In the genomic region with DNA sequence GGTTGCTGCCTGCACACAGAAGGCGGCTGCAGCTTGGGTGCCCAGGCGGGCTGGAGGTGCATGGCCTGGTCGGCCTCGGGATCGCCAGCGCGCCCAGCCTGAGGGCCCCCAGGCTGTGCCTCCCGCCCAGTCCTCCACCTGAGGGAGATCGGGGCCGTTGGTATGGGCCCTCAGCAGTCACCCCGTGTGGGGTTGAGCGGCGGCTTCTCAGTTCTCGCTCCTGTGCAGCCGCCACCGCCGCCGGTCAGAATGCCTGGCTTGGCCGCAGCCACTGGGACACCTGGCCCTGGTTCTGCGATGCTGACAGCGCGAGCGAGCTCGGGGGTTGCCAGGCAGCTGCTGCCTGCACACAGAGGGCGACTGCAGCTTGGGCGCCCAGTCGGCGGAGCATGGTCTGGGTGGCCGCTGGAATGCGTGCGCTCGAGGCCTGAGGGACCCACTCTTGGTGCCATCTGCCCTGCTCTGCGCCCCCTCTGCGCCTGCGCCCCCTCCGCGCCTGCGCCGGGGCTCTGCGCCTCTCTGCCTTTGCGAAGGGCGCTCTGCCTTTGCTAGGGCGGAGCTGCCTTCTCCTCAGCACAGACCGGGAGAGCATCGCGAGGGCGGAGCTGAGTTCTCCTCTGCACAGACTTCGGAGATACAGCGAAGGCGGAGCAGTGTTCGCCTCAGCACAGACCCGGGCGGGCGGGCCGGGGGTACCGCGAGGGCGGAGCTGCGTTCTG, we compare ENCODE assay signal across 8 cellular contexts.
DNase-seq lines count a peak whose midpoint lies in the region; ATAC-seq and TF ChIP-seq lines count a peak whose summit lies in the region.
"Not testable (repeated sequence)": the region's sequence is repeated elsewhere in the genome, so short reads cannot be mapped to it uniquely, and the experiment has no call there.

No MANE protein-coding gene starts in this region.

- peak overlapping the region; percentile 42 to 47 (median 44) for H3K4me3 ChIP-seq in gastrocnemius medialis

- ATAC-seq in GM18499 (IDR thresholded peaks at IDR 0.05; ENCODE audit: insufficient read depth, unreplicated experiment) = peak; percentile 99
- ATAC-seq in activated CD8-positive, alpha-beta T cell treated with anti-CD3 and anti-CD28 coated beads for 36 hours = peak; percentile 100
- ATAC-seq in gastrocnemius medialis = peak; percentile 64 to 74

- intact Hi-C loops in activated CD8-positive, alpha-beta T cell treated with anti-CD3 and anti-CD28 coated beads for 36 hours (cut with micrococcal nuclease); gastrocnemius medialis (cut with DNase I; ENCODE audit: low total_unique reads): not testable (repeated sequence)

- peaks cover 12 to 19% (median 15%) of the 10 kb centered on the region in 3 donors for H3K27me3 ChIP-seq in gastrocnemius medialis

- H3K9me3 ChIP-seq in gastrocnemius medialis = not testable (repeated sequence)

- not testable (repeated sequence) for H3K36me3 ChIP-seq in gastrocnemius medialis

- not testable (repeated sequence) for H3K4me1 ChIP-seq in gastrocnemius medialis

- in situ Hi-C loops in KBM-7 (cut with MboI; ENCODE audit: low pct_unique_long_range_greater_than_20kb, low sequenced_read_pairs); gastrocnemius medialis (cut with MboI; ENCODE audit: low sequenced_read_pairs in 4 of 4): not testable (repeated sequence)

- not testable (repeated sequence) for TF ChIP-seq CTCF in activated CD8-positive, alpha-beta T cell treated with anti-CD3 and anti-CD28 coated beads for 36 hours (IDR thresholded peaks at IDR 0.05); chondrocyte (IDR thresholded peaks at IDR 0.05); gastrocnemius medialis (IDR thresholded peaks at IDR 0.05 in 4 of 5, conservative IDR thresholded peaks at IDR 0.05 in 1 of 5); type B pancreatic cell (conservative IDR thresholded peaks at IDR 0.05)

- H3K9me3 Mint-ChIP-seq in activated CD8-positive, alpha-beta T cell treated with anti-CD3 and anti-CD28 coated beads for 36 hours; chondrocyte (ENCODE audit: low read depth); type B pancreatic cell: not testable (repeated sequence)

- not testable (repeated sequence) for H3K27ac Mint-ChIP-seq in activated CD8-positive, alpha-beta T cell treated with anti-CD3 and anti-CD28 coated beads for 36 hours; chondrocyte (ENCODE audit: unreplicated experiment); type B pancreatic cell

- peak overlapping the region; percentile 71 for H3K4me3 Mint-ChIP-seq in activated CD8-positive, alpha-beta T cell treated with anti-CD3 and anti-CD28 coated beads for 36 hours
- H3K4me3 Mint-ChIP-seq in chondrocyte (ENCODE audit: unreplicated experiment) (peak overlapping the region; percentile 65), type B pancreatic cell (peak overlapping the region; percentile 75)

- H3K36me3 Mint-ChIP-seq in activated CD8-positive, alpha-beta T cell treated with anti-CD3 and anti-CD28 coated beads for 36 hours (ENCODE audit: low read depth); chondrocyte (ENCODE audit: low read depth); type B pancreatic cell: not testable (repeated sequence)

- DNase-seq in HEK293T (ENCODE audit: extremely low spot score) = not testable (repeated sequence)
- peak; percentile 89 for DNase-seq in KBM-7
- peak; percentile 89 for DNase-seq in activated CD8-positive, alpha-beta T cell treated with anti-CD3 and anti-CD28 coated beads for 36 hours
- DNase-seq in chondrocyte (ENCODE audit: low spot score) = peak; percentile 94
- DNase-seq in iris pigment epithelial cell (ENCODE audit: low read depth) = peak; percentile 36
- peak in 1 of 2 donors; percentile 24 for DNase-seq in gastrocnemius medialis
- DNase-seq in type B pancreatic cell (ENCODE audit: extremely low spot score, unreplicated experiment) = peak; percentile 85

- CTCF ChIA-PET in HEK293T (lab: Yijun Ruan, JAX); activated CD8-positive, alpha-beta T cell treated with anti-CD3 and anti-CD28 coated beads for 36 hours (lab: Charles Lee): not testable (repeated sequence)

- not testable (repeated sequence) for TF ChIP-seq POLR2A in gastrocnemius medialis (IDR thresholded peaks at IDR 0.05)

- H3K27ac ChIP-seq in gastrocnemius medialis = not testable (repeated sequence)

- not testable (repeated sequence) for H3K27me3 Mint-ChIP-seq in activated CD8-positive, alpha-beta T cell treated with anti-CD3 and anti-CD28 coated beads for 36 hours; chondrocyte (ENCODE audit: low read depth); type B pancreatic cell

- POLR2A ChIA-PET in HEK293T (lab: Yijun Ruan, JAX); activated CD8-positive, alpha-beta T cell treated with anti-CD3 and anti-CD28 coated beads for 36 hours (lab: Charles Lee): not testable (repeated sequence)

- not testable (repeated sequence) for H3K4me1 Mint-ChIP-seq in activated CD8-positive, alpha-beta T cell treated with anti-CD3 and anti-CD28 coated beads for 36 hours (ENCODE audit: low read depth); chondrocyte (ENCODE audit: low read depth); type B pancreatic cell (ENCODE audit: unreplicated experiment)

TF ChIP-seq in HEK293T, 16 proteins besides CTCF, POLR2A, EP300 and RAD21:
- peak; percentile 87 for TF ChIP-seq L3MBTL2 (conservative IDR thresholded peaks at IDR 0.05)
